In the genomic region with DNA sequence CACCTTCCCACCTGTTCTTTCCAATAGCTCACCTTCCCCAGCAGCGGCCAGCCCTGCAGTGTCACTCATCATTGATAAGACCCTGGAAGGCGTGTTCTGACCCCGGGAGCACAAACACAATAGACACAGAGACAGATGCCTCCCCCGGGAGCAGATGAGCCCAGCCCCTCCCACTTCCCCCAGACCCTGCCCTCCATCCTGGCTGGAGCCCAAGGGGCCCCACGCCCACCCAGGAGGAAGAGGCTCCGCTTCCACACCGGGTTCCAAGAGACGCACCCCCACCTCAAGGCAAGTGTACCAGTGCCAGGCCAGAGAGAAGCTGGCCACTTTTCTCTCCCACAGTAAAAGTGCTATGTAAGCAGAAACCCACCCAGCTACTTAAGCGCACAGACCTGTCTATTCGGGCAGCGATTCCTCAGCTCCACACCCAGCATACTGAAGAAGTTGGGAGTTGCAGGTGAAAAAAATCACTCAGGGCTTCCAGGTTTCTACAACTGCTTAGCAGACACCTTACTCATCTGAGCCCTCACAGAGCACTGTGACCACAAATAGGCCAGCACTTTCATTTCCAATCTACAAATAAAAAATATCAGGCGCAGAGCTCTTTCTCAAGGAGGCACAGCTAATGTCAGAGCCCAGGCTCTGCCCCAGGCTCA, we compare ENCODE assay signal across 3 cellular contexts.
TF ChIP-seq lines count a peak whose summit lies in the region.

No MANE protein-coding gene starts in this region.

TF ChIP-seq in SK-N-SH, 30 proteins besides CTCF, POLR2A, EP300 and RAD21:
- TF ChIP-seq RCOR1 (IDR thresholded peaks at IDR 0.05; ENCODE audit: low read length) (no peak), CHD2 (IDR thresholded peaks at IDR 0.05; ENCODE audit: low read length, partially characterized antibody) (no peak), SIN3A (IDR thresholded peaks at IDR 0.05; ENCODE audit: borderline replicate concordance, low read depth, low read length) (no peak), YY1 (IDR thresholded peaks at IDR 0.05; ENCODE audit: low read depth) (no peak), POLR2AphosphoS5 (IDR thresholded peaks at IDR 0.05; ENCODE audit: low read depth, low read length) (no peak), GABPA (IDR thresholded peaks at IDR 0.05; ENCODE audit: low read depth) (no peak), FOXM1 (IDR thresholded peaks at IDR 0.05; ENCODE audit: low read depth) (no peak), TEAD4 (IDR thresholded peaks at IDR 0.05; ENCODE audit: borderline replicate concordance, insufficient read depth) (no peak), JUND (IDR thresholded peaks at IDR 0.05) (no peak), NFIC (IDR thresholded peaks at IDR 0.05; ENCODE audit: borderline replicate concordance) (no peak)
- TF ChIP-seq, protein P1, sequence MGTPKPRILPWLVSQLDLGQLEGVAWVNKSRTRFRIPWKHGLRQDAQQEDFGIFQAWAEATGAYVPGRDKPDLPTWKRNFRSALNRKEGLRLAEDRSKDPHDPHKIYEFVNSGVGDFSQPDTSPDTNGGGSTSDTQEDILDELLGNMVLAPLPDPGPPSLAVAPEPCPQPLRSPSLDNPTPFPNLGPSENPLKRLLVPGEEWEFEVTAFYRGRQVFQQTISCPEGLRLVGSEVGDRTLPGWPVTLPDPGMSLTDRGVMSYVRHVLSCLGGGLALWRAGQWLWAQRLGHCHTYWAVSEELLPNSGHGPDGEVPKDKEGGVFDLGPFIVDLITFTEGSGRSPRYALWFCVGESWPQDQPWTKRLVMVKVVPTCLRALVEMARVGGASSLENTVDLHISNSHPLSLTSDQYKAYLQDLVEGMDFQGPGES (IDR thresholded peaks at IDR 0.05; ENCODE audit: low read depth, low read length) = no peak
- TF ChIP-seq, protein P2, sequence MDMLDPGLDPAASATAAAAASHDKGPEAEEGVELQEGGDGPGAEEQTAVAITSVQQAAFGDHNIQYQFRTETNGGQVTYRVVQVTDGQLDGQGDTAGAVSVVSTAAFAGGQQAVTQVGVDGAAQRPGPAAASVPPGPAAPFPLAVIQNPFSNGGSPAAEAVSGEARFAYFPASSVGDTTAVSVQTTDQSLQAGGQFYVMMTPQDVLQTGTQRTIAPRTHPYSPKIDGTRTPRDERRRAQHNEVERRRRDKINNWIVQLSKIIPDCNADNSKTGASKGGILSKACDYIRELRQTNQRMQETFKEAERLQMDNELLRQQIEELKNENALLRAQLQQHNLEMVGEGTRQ (IDR thresholded peaks at IDR 0.05; ENCODE audit: borderline replicate concordance, low read depth, low read length) = no peak
- TF ChIP-seq, protein P3, sequence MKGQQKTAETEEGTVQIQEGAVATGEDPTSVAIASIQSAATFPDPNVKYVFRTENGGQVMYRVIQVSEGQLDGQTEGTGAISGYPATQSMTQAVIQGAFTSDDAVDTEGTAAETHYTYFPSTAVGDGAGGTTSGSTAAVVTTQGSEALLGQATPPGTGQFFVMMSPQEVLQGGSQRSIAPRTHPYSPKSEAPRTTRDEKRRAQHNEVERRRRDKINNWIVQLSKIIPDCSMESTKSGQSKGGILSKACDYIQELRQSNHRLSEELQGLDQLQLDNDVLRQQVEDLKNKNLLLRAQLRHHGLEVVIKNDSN (IDR thresholded peaks at IDR 0.05; ENCODE audit: borderline replicate concordance, low read depth) = no peak
- TF ChIP-seq, protein P4, sequence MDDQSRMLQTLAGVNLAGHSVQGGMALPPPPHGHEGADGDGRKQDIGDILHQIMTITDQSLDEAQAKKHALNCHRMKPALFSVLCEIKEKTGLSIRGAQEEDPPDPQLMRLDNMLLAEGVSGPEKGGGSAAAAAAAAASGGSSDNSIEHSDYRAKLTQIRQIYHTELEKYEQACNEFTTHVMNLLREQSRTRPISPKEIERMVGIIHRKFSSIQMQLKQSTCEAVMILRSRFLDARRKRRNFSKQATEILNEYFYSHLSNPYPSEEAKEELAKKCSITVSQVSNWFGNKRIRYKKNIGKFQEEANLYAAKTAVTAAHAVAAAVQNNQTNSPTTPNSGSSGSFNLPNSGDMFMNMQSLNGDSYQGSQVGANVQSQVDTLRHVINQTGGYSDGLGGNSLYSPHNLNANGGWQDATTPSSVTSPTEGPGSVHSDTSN (IDR thresholded peaks at IDR 0.05) = no peak

TF ChIP-seq in SK-N-SH treated with all-trans-retinoic acid at 6 μM for 48 hours, 23 proteins besides CTCF, POLR2A, EP300 and RAD21 (continues in another document):
- TF ChIP-seq ZFP30 (CRISPR knock-in tag; IDR thresholded peaks at IDR 0.05) = no peak
- no peak for TF ChIP-seq ISL1 (CRISPR knock-in tag; IDR thresholded peaks at IDR 0.05)
- no peak for TF ChIP-seq ZNF565 (CRISPR knock-in tag; conservative IDR thresholded peaks at IDR 0.05; ENCODE audit: low read depth)
- TF ChIP-seq, protein P5, sequence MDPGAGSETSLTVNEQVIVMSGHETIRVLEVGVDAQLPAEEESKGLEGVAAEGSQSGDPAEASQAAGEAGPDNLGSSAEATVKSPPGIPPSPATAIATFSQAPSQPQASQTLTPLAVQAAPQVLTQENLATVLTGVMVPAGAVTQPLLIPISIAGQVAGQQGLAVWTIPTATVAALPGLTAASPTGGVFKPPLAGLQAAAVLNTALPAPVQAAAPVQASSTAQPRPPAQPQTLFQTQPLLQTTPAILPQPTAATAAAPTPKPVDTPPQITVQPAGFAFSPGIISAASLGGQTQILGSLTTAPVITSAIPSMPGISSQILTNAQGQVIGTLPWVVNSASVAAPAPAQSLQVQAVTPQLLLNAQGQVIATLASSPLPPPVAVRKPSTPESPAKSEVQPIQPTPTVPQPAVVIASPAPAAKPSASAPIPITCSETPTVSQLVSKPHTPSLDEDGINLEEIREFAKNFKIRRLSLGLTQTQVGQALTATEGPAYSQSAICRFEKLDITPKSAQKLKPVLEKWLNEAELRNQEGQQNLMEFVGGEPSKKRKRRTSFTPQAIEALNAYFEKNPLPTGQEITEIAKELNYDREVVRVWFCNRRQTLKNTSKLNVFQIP (CRISPR knock-in tag; IDR thresholded peaks at IDR 0.05; ENCODE audit: borderline replicate concordance, low read depth) = no peak
- TF ChIP-seq, protein P6, sequence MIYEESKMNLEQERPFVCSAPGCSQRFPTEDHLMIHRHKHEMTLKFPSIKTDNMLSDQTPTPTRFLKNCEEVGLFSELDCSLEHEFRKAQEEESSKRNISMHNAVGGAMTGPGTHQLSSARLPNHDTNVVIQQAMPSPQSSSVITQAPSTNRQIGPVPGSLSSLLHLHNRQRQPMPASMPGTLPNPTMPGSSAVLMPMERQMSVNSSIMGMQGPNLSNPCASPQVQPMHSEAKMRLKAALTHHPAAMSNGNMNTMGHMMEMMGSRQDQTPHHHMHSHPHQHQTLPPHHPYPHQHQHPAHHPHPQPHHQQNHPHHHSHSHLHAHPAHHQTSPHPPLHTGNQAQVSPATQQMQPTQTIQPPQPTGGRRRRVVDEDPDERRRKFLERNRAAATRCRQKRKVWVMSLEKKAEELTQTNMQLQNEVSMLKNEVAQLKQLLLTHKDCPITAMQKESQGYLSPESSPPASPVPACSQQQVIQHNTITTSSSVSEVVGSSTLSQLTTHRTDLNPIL (CRISPR knock-in tag; IDR thresholded peaks at IDR 0.05; ENCODE audit: low read depth) = no peak
- no peak for TF ChIP-seq TCF4 (CRISPR knock-in tag; IDR thresholded peaks at IDR 0.05; ENCODE audit: borderline replicate concordance)
- no peak for TF ChIP-seq SNAI2 (CRISPR knock-in tag; IDR thresholded peaks at IDR 0.05)
- no peak for TF ChIP-seq CSDC2 (CRISPR knock-in tag; IDR thresholded peaks at IDR 0.05)
- no peak for TF ChIP-seq ARNTL (CRISPR knock-in tag; IDR thresholded peaks at IDR 0.05; ENCODE audit: borderline replicate concordance, low read depth)
- no peak for TF ChIP-seq GLIS3 (CRISPR knock-in tag; IDR thresholded peaks at IDR 0.05)
- TF ChIP-seq PPARA (CRISPR knock-in tag; IDR thresholded peaks at IDR 0.05; ENCODE audit: borderline replicate concordance) = no peak
- TF ChIP-seq, protein P7, sequence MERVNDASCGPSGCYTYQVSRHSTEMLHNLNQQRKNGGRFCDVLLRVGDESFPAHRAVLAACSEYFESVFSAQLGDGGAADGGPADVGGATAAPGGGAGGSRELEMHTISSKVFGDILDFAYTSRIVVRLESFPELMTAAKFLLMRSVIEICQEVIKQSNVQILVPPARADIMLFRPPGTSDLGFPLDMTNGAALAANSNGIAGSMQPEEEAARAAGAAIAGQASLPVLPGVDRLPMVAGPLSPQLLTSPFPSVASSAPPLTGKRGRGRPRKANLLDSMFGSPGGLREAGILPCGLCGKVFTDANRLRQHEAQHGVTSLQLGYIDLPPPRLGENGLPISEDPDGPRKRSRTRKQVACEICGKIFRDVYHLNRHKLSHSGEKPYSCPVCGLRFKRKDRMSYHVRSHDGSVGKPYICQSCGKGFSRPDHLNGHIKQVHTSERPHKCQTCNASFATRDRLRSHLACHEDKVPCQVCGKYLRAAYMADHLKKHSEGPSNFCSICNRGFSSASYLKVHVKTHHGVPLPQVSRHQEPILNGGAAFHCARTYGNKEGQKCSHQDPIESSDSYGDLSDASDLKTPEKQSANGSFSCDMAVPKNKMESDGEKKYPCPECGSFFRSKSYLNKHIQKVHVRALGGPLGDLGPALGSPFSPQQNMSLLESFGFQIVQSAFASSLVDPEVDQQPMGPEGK (CRISPR knock-in tag; IDR thresholded peaks at IDR 0.05; ENCODE audit: borderline replicate concordance) = no peak

TF ChIP-seq in H1, 55 proteins besides CTCF, POLR2A, EP300 and RAD21:
- TF ChIP-seq MAFK (IDR thresholded peaks at IDR 0.05; ENCODE audit: low read depth, low read length) (peak; percentile 48; the same call in 1 of the 2 replicates), POLR2AphosphoS5 (IDR thresholded peaks at IDR 0.05; ENCODE audit: low read depth, low read length) (no peak)
